In the genomic region with DNA sequence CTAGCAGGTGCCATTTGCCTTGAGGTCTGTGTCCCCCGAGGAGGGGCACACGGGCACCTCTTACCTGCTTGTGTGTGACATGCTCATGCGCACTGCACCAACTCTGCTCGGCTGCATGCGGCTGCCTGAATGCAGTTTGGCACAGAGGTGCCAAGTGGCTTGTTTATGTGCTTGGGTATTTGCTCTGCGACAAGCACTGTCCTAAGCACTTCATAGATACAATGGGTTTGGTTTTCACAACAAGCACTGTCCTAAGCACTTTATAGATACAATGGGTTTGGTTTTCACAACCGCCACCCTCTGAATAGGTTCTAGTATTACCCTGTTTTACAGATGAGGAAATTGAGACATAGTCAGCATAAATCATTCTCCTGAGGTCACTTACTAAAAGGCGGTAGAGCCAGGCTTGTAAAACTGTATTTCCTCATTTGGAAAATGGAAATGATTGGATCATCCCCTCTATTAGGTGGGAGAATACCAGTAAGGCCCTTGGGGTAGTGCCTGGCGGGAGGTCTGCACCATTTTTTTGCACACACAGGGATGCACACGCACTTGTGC, we compare ENCODE assay signal across 25 cellular contexts. TPM values are rescaled to one million over a fixed set of nuclear protein-coding genes. Genes with fewer than 3 reads are reported as not detected.
DNase-seq lines count a peak whose midpoint lies in the region; ATAC-seq and TF ChIP-seq lines count a peak whose summit lies in the region.
"Had no signal": no experiment of that assay in that cellular context is flagged by ENCODE, and none has a peak within 500 bp of the region (broad histone marks: within the 10 kb centered on the region; RNA-seq: fewer than 3 reads in every experiment).

No MANE protein-coding gene starts in this region.

- H3K79me2 ChIP-seq in PC-3 (ENCODE audit: low read length): no peaks in the 10 kb centered on the region

- H3K4me1 ChIP-seq in PC-3 (ENCODE audit: insufficient read depth, low read length) (peaks cover 20% of the 10 kb centered on the region), neuronal stem cell (ENCODE audit: control insufficient read depth in 2 of 2, insufficient read depth in 1 of 2, low read depth in 1 of 2, low read length in 2 of 2) (peaks cover 10 to 17% of the 10 kb centered on the region in 2 donors)

- BruUV-seq in PC-3 (replicated peaks; lab: Mats Ljungman, UMichigan): no TSS peak

- H3K4me3 ChIP-seq in NB4 (ENCODE audit: low read depth, low read length) (no peak overlapping the region), PC-3 (ENCODE audit: low read length) (no peak overlapping the region), neuronal stem cell (ENCODE audit: low read length in 2 of 2) (no peak overlapping the region)
- H3K4me3 ChIP-seq: GM23338, ovary had no signal

- H3K27me3 ChIP-seq in PC-3 (ENCODE audit: low read length) (no peaks in the 10 kb centered on the region), neuronal stem cell (ENCODE audit: control insufficient read depth in 3 of 3, insufficient read depth in 3 of 3, low read depth in 1 of 3, low read length in 3 of 3) (no peaks in the 10 kb centered on the region)
- H3K27me3 ChIP-seq: ovary had no signal

- TF ChIP-seq CTCF in C4-2B (conservative IDR thresholded peaks at IDR 0.05) (no peak), NB4 (IDR thresholded peaks at IDR 0.05; ENCODE audit: low read depth, low read length) (no peak), PC-3 (conservative IDR thresholded peaks at IDR 0.05; ENCODE audit: low read depth, low read length) (no peak), type B pancreatic cell (conservative IDR thresholded peaks at IDR 0.05) (no peak)

- POLR2A ChIA-PET in PC-3 (lab: Charles Lee; ENCODE audit: unreplicated experiment): no interaction called here

- H3K27me3 Mint-ChIP-seq in type B pancreatic cell: no peaks in the 10 kb centered on the region
- H3K27me3 Mint-ChIP-seq: activated CD8-positive, alpha-beta T cell treated with anti-CD3 and anti-CD28 coated beads for 36 hours; naive thymus-derived CD4-positive, alpha-beta T cell; stimulated activated naive CD8-positive, alpha-beta T cell treated with anti-CD3 and anti-CD28 coated beads, Interleukin-15, Interleukin-2, amounts not matched to agents 100 ng/mL and 50 ng/mL, for 24 hours had no signal

- no peaks in the 10 kb centered on the region for H3K9me3 Mint-ChIP-seq in type B pancreatic cell
- H3K9me3 Mint-ChIP-seq: activated CD8-positive, alpha-beta T cell treated with anti-CD3 and anti-CD28 coated beads for 36 hours; CD14-positive monocyte; GM23338; naive thymus-derived CD4-positive, alpha-beta T cell; stimulated activated naive CD8-positive, alpha-beta T cell treated with anti-CD3 and anti-CD28 coated beads, Interleukin-15, Interleukin-2, amounts not matched to agents 100 ng/mL and 50 ng/mL, for 24 hours had no signal

- no peak overlapping the region for H2BK5ac ChIP-seq in neuronal stem cell (ENCODE audit: low read length)

- H3K14ac ChIP-seq in neuronal stem cell (ENCODE audit: low read length): peak overlapping the region; percentile 85

- H3K79me1 ChIP-seq in neuronal stem cell (ENCODE audit: low read depth, low read length): no peaks in the 10 kb centered on the region

- H2AFZ ChIP-seq in PC-3 (ENCODE audit: low read length) (no peak overlapping the region), neuronal stem cell (ENCODE audit: low read length) (no peak overlapping the region)
- H2AFZ ChIP-seq: GM23338 had no signal

- no peaks in the 10 kb centered on the region for H3K9me2 ChIP-seq in PC-3 (replicated peaks; ENCODE audit: low read length)

- no peak overlapping the region for H3K4me3 Mint-ChIP-seq in type B pancreatic cell
- H3K4me3 Mint-ChIP-seq: activated CD8-positive, alpha-beta T cell treated with anti-CD3 and anti-CD28 coated beads for 36 hours; CD14-positive monocyte; GM23338; naive thymus-derived CD4-positive, alpha-beta T cell; stimulated activated naive CD8-positive, alpha-beta T cell treated with anti-CD3 and anti-CD28 coated beads, Interleukin-15, Interleukin-2, amounts not matched to agents 100 ng/mL and 50 ng/mL, for 24 hours had no signal

- peak overlapping the region; percentile 92 for H3K23ac ChIP-seq in neuronal stem cell (ENCODE audit: low read depth, low read length, poor library complexity)

- H2AK5ac ChIP-seq in neuronal stem cell (ENCODE audit: low read depth, low read length): no peak overlapping the region

- peak; percentile 59 for DNase-seq in NB4 (ENCODE audit: low read depth)
- peak; percentile 17 for DNase-seq in PC-3
- no peak for DNase-seq in neuronal stem cell (ENCODE audit: low spot score)
- no peak for DNase-seq in NCI-H187 treated with DMSO at 0.1 percent for 48 hours (lab: John Stamatoyannopoulos, UW)
- DNase-seq in cortex of kidney (lab: John Stamatoyannopoulos, UW): no peak
- DNase-seq in type B pancreatic cell (ENCODE audit: extremely low spot score, unreplicated experiment): no peak
- DNase-seq: activated CD8-positive, alpha-beta T cell treated with anti-CD3 and anti-CD28 coated beads for 36 hours; activated gamma-delta T cell treated with Interleukin-2 at 50 U/mL for 16 hours; activated T-cell treated with anti-CD3 and anti-CD28 coated beads for 4 hours; left cardiac atrium; MM.1S; naive thymus-derived CD4-positive, alpha-beta T cell; NCI-H187; NCI-H526; ovary; SHP77; trophoblast cell had no signal

- H4K20me1 ChIP-seq in PC-3 (ENCODE audit: low read length): no peaks in the 10 kb centered on the region

- intact Hi-C loops in PC-3 (cut with micrococcal nuclease): no loop called here

- peak overlapping the region; percentile 16 for H3K18ac ChIP-seq in neuronal stem cell (ENCODE audit: low read length)

- H3K4me1 Mint-ChIP-seq in type B pancreatic cell (ENCODE audit: unreplicated experiment): peaks cover 8% of the 10 kb centered on the region
- H3K4me1 Mint-ChIP-seq: naive thymus-derived CD4-positive, alpha-beta T cell had no signal

- H2BK12ac ChIP-seq in neuronal stem cell (ENCODE audit: low read length): peak overlapping the region; percentile 31

- no peak overlapping the region for H3K4ac ChIP-seq in neuronal stem cell (ENCODE audit: low read length)

- H3K36me3 Mint-ChIP-seq in type B pancreatic cell: no peaks in the 10 kb centered on the region

- no peak overlapping the region for H4K91ac ChIP-seq in neuronal stem cell (ENCODE audit: low read depth, low read length, poor library complexity)

- ATAC-seq in PC-3 (no peak), GM21717 (IDR thresholded peaks at IDR 0.05; ENCODE audit: unreplicated experiment) (no peak)
- ATAC-seq: activated CD8-positive, alpha-beta T cell treated with anti-CD3 and anti-CD28 coated beads for 36 hours; left cardiac atrium; naive thymus-derived CD4-positive, alpha-beta T cell; right cardiac atrium had no signal

- CTCF ChIA-PET in PC-3 (lab: Charles Lee): no interaction called here

- H3K36me3 ChIP-seq in PC-3 (ENCODE audit: low read depth, low read length): no peaks in the 10 kb centered on the region
- no peaks in the 10 kb centered on the region for H3K36me3 ChIP-seq in neuronal stem cell (replicated peaks in 1 of 2; ENCODE audit: control insufficient read depth in 2 of 2, insufficient read depth in 2 of 2, low read length in 2 of 2)
- H3K36me3 ChIP-seq: ovary had no signal

- H2BK15ac ChIP-seq in neuronal stem cell (ENCODE audit: low read length): peak overlapping the region; percentile 22

- H4K8ac ChIP-seq in neuronal stem cell (ENCODE audit: low read depth, low read length): no peak overlapping the region

- H3K4me2 ChIP-seq in PC-3 (ENCODE audit: low read length) (no peak overlapping the region), neuronal stem cell (ENCODE audit: insufficient read depth, low read length, poor library complexity, severe bottlenecking) (no peak overlapping the region)
- H3K4me2 ChIP-seq: GM23338 had no signal

- WGBS in neuronal stem cell (ENCODE audit: extremely low coverage in 2 of 2, insufficient read length in 2 of 2, insufficient replicate concordance in 1 of 2), 2 donors: no CpG with 5 or more reads among the region's 10 CpGs

- no peak for TF ChIP-seq POLR2A in NB4 (IDR thresholded peaks at IDR 0.05; ENCODE audit: extremely low read depth, insufficient read length)

- H2BK120ac ChIP-seq in neuronal stem cell (ENCODE audit: low read depth, low read length): no peak overlapping the region

- H3K9me3 ChIP-seq in PC-3 (ENCODE audit: low read length) (no peaks in the 10 kb centered on the region), neuronal stem cell (replicated peaks in 1 of 2; ENCODE audit: control insufficient read depth in 2 of 2, insufficient read depth in 1 of 2, low read depth in 1 of 2, low read length in 2 of 2) (no peaks in the 10 kb centered on the region)
- H3K9me3 ChIP-seq: ovary had no signal

- H3K27ac Mint-ChIP-seq in type B pancreatic cell: no peak overlapping the region
- H3K27ac Mint-ChIP-seq: activated CD8-positive, alpha-beta T cell treated with anti-CD3 and anti-CD28 coated beads for 36 hours; CD14-positive monocyte; GM23338; stimulated activated naive CD8-positive, alpha-beta T cell treated with anti-CD3 and anti-CD28 coated beads, Interleukin-15, Interleukin-2, amounts not matched to agents 100 ng/mL and 50 ng/mL, for 24 hours had no signal

- no peak overlapping the region for H3K9ac ChIP-seq in PC-3 (ENCODE audit: low read length)
- peak overlapping the region; percentile 31 for H3K9ac ChIP-seq in neuronal stem cell (ENCODE audit: low read depth, low read length, poor library complexity)

- H3K27ac ChIP-seq in C4-2B (peak overlapping the region; percentile 52), PC-3 (ENCODE audit: low read length) (no peak overlapping the region), neuronal stem cell (replicated peaks; ENCODE audit: low read length) (no peak overlapping the region)
- H3K27ac ChIP-seq: ovary had no signal

- no peaks in the 10 kb centered on the region for H3F3A ChIP-seq in PC-3 (ENCODE audit: low read length, unreplicated experiment)

RNA-seq across cellular contexts. Expression of a gene that starts 0.5 kb away (rescaled TPM):
- total RNA-seq in PC-3 (2014; rRNA removed): 0.80 TPM in 1 of 2 replicates, not detected in the other
- 1.4 TPM for polyA plus RNA-seq in neuronal stem cell (2013, experiment 1 of 2)
- polyA plus RNA-seq in neuronal stem cell (2013, experiment 2 of 2): 1.7 TPM
- 4.1 and 14.0 TPM in 2 replicates for total RNA-seq in type B pancreatic cell (ENCODE audit: low replicate concordance)

RNA-seq across cellular contexts. Expression of a gene that starts 4.8 kb away (rescaled TPM):
- total RNA-seq in PC-3 (2014; rRNA removed) (0.66 and 0.69 TPM in 2 replicates), type B pancreatic cell (ENCODE audit: low replicate concordance) (1.8 TPM in 1 of 2 replicates, not detected in the other)
- polyA plus RNA-seq in neuronal stem cell (2013, experiment 1 of 2): 10.7 TPM
- polyA plus RNA-seq in neuronal stem cell (2013, experiment 2 of 2): 10.5 TPM
- total RNA-seq: activated CD8-positive, alpha-beta T cell treated with anti-CD3 and anti-CD28 coated beads for 36 hours had no signal
- polyA plus RNA-seq: naive thymus-derived CD4-positive, alpha-beta T cell had no signal

RNA-seq across cellular contexts. Expression of a gene that starts 35.4 kb away (rescaled TPM):
- total RNA-seq in PC-3 (2014; rRNA removed): not detected in 2 replicates
- 0.07 TPM for polyA plus RNA-seq in neuronal stem cell (2013, experiment 1 of 2)
- 0.08 TPM for polyA plus RNA-seq in neuronal stem cell (2013, experiment 2 of 2)
- total RNA-seq in type B pancreatic cell (ENCODE audit: low replicate concordance): 0.81 and 0.97 TPM in 2 replicates
- total RNA-seq: activated CD8-positive, alpha-beta T cell treated with anti-CD3 and anti-CD28 coated beads for 36 hours; glomerular endothelial cell; GM23338; naive thymus-derived CD4-positive, alpha-beta T cell had no signal
- polyA plus RNA-seq: CD14-positive monocyte; GM23338; naive thymus-derived CD4-positive, alpha-beta T cell had no signal

RNA-seq across cellular contexts. Expression of a gene that starts 52.6 kb away (rescaled TPM):
- total RNA-seq in PC-3 (2014; rRNA removed) (not detected in 2 replicates), type B pancreatic cell (ENCODE audit: low replicate concordance) (8.0 and 12.2 TPM in 2 replicates)
- polyA plus RNA-seq in neuronal stem cell (2013, experiment 1 of 2): not detected
- polyA plus RNA-seq in neuronal stem cell (2013, experiment 2 of 2): not detected
- total RNA-seq: activated CD8-positive, alpha-beta T cell treated with anti-CD3 and anti-CD28 coated beads for 36 hours; glomerular endothelial cell; GM23338; left cardiac atrium; mesenteric fat pad; naive thymus-derived CD4-positive, alpha-beta T cell; right cardiac atrium had no signal
- polyA plus RNA-seq: GM23338; naive thymus-derived CD4-positive, alpha-beta T cell had no signal

RNA-seq across cellular contexts. Expression of a gene that starts 59.2 kb away (rescaled TPM):
- total RNA-seq in PC-3 (2014; rRNA removed): 26.6 and 33.6 TPM in 2 replicates
- 15.7 TPM for polyA plus RNA-seq in neuronal stem cell (2013, experiment 1 of 2)
- 16.7 TPM for polyA plus RNA-seq in neuronal stem cell (2013, experiment 2 of 2)
- 38.3 and 47.2 TPM in 2 replicates for total RNA-seq in type B pancreatic cell (ENCODE audit: low replicate concordance)

Comparison
In these comparisons a context has a peak if more than half of its experiments do, and no peak if none do; other contexts are left out.
1. DNase-seq: peak in NB4 (single experiment) and PC-3 (single experiment); none in neuronal stem cell (single experiment), NCI-H187 treated with DMSO at 0.1 percent for 48 hours (single experiment), cortex of kidney (single experiment) and type B pancreatic cell (single experiment).